8 cellular contexts compared by ENCODE assay signal in genomic region chr3:150703756-150704344, GRCh38. TPM values are rescaled to one million over a fixed set of nuclear protein-coding genes. Genes with fewer than 3 reads are reported as not detected.
DNase-seq lines count a peak whose midpoint lies in the region; ATAC-seq and TF ChIP-seq lines count a peak whose summit lies in the region.

TSS of gene ERICH6 (minus strand) at chr3:150703920. CDS start at chr3:150703898, 22 bp downstream.

- H3K27me3 Mint-ChIP-seq in H9 (ENCODE audit: low read depth): peaks cover 7% of the 10 kb centered on the region

- peak within 1 kb of the TSS; percentile 79 for H3K18ac ChIP-seq in H9 (ENCODE audit: insufficient read length, low read depth, low read length)

- no peak; the same call in 2 of the 3 replicates for TF ChIP-seq CTCF in H9 (conservative IDR thresholded peaks at IDR 0.05)
- peak in 2 of 4 experiments; percentile 43 to 46 for TF ChIP-seq CTCF in gastroesophageal sphincter (IDR thresholded peaks at IDR 0.05)
- TF ChIP-seq CTCF in neutrophil (IDR thresholded peaks at IDR 0.05): peak; percentile 40

- H3K4me1 Mint-ChIP-seq in H9: peaks cover 2 to 3% of the 10 kb centered on the region in 2 experiments; a peak in 2 of 4 replicates

- WGBS in H9 (ENCODE audit: extremely low coverage, insufficient read length, low lambda C conversion rate): no CpG with 5 or more reads among the region's 35 CpGs
- 0% methylated on average over 30 to 32 of the region's 35 CpGs for WGBS in gastroesophageal sphincter (ENCODE audit: low coverage in 1 of 2), 2 donors

- H3K36me3 ChIP-seq in gastroesophageal sphincter: peaks cover 0 to 4% of the 10 kb centered on the region in 2 donors
- no peaks in the 10 kb centered on the region for H3K36me3 ChIP-seq in neutrophil

- no peak within 1 kb of the TSS for H3K4ac ChIP-seq in H9 (ENCODE audit: low read depth, low read length)

- no peaks in the 10 kb centered on the region for H4K20me1 ChIP-seq in H9 (ENCODE audit: control insufficient read depth, insufficient read depth, insufficient read length)

- H2BK5ac ChIP-seq in H9 (ENCODE audit: insufficient read length, low read length): no peak within 1 kb of the TSS

- H3K4me3 Mint-ChIP-seq in H9: peak within 1 kb of the TSS; percentile 84 to 86

- peak within 1 kb of the TSS; percentile 60 for H3K4me2 ChIP-seq in H9 (ENCODE audit: insufficient read depth, insufficient read length, low read length)

- peak; percentile 99 for ATAC-seq in gastroesophageal sphincter

- no peak for TF ChIP-seq EP300 in gastroesophageal sphincter (IDR thresholded peaks at IDR 0.05)

- peaks cover 2 to 7% of the 10 kb centered on the region in 2 experiments; a peak in 3 of 5 replicates for H3K9me3 Mint-ChIP-seq in H9

- no peak within 1 kb of the TSS for H2BK15ac ChIP-seq in H9 (ENCODE audit: low read depth, low read length)

- no peak within 1 kb of the TSS for H4K91ac ChIP-seq in H9 (ENCODE audit: insufficient read length, low read depth, low read length)

- peak within 1 kb of the TSS; percentile 60 to 95 (median 67); a peak in 5 of 7 replicates for H3K27ac Mint-ChIP-seq in H9

- H3K23me2 ChIP-seq in H9 (ENCODE audit: insufficient read length, low read depth, low read length, poor library complexity, severe bottlenecking): peaks cover 10% of the 10 kb centered on the region

- peak within 1 kb of the TSS; percentile 61 for H2AFZ ChIP-seq in H9 (ENCODE audit: low read length)

- H3K36me3 Mint-ChIP-seq in H9 (ENCODE audit: insufficient read depth in 1 of 3, low read depth in 3 of 3): peaks cover 2 to 11% (median 4%) of the 10 kb centered on the region in 3 experiments; a peak in 3 of 7 replicates

- H3K14ac ChIP-seq in H9 (ENCODE audit: insufficient read depth, low read length): peak within 1 kb of the TSS; percentile 76; the same call in 1 of the 2 replicates

- H3K9ac ChIP-seq in H9 (ENCODE audit: extremely low read depth, insufficient read length, low read length): peak within 1 kb of the TSS; percentile 60

- H3K4me3 ChIP-seq in gastroesophageal sphincter: peak within 1 kb of the TSS; percentile 45 to 63
- H3K4me3 ChIP-seq in neutrophil (ENCODE audit: low read depth in 1 of 2, low read length in 1 of 2): peak within 1 kb of the TSS; percentile 75 to 76

- H3K4me1 ChIP-seq in H9 (ENCODE audit: insufficient read depth, low read length): no peaks in the 10 kb centered on the region
- H3K4me1 ChIP-seq in gastroesophageal sphincter: peaks cover 0 to 26% (median 0%) of the 10 kb centered on the region in 3 donors
- peaks cover 4 to 8% of the 10 kb centered on the region in 2 experiments for H3K4me1 ChIP-seq in neutrophil (ENCODE audit: control insufficient read depth in 1 of 2, insufficient read depth in 1 of 2, low read depth in 1 of 2, low read length in 1 of 2)

- H3K23ac ChIP-seq in H9 (ENCODE audit: insufficient read length, low read depth, low read length): no peak within 1 kb of the TSS

- H3K27me3 ChIP-seq in H9 (ENCODE audit: insufficient read depth, low read length) (no peaks in the 10 kb centered on the region), gastroesophageal sphincter (no peaks in the 10 kb centered on the region), neutrophil (peaks cover 22% of the 10 kb centered on the region)

- no peak within 1 kb of the TSS for H3K56ac ChIP-seq in H9 (ENCODE audit: insufficient read length, low read depth, low read length)

- no peak within 1 kb of the TSS for H3T11ph ChIP-seq in H9 (ENCODE audit: low read length)

- H3K27ac ChIP-seq in H9 (ENCODE audit: insufficient read length, low read depth, low read length) (no peak within 1 kb of the TSS), gastroesophageal sphincter (peak within 1 kb of the TSS; percentile 44 to 88 (median 82)), neutrophil (peak within 1 kb of the TSS; percentile 74)

- DNase-seq in GF-D8 (lab: John Stamatoyannopoulos, UW) (peak; percentile 62), H9 (peak; percentile 94), M059J (ENCODE audit: low read depth) (peak; percentile 95), SIG-M5 (lab: John Stamatoyannopoulos, UW) (peak; percentile 11), superior temporal gyrus (ENCODE audit: extremely low spot score) (peak; percentile 84)
- peak; percentile 22 to 60 (median 50) for DNase-seq in activated naive CD4-positive, alpha-beta T cell (lab: John Stamatoyannopoulos, UW)

- no peak within 1 kb of the TSS for H2BK12ac ChIP-seq in H9 (ENCODE audit: insufficient read length, low read depth, low read length)

- H2BK20ac ChIP-seq in H9 (ENCODE audit: low read depth, low read length, poor library complexity, severe bottlenecking): no peak within 1 kb of the TSS

- H4K8ac ChIP-seq in H9 (replicated peaks; ENCODE audit: insufficient read length, low read depth, low read length): no peak within 1 kb of the TSS

- no peak within 1 kb of the TSS for H2AK5ac ChIP-seq in H9 (ENCODE audit: insufficient read length, low read length)

- H3K79me1 ChIP-seq in H9 (ENCODE audit: insufficient read depth, low read depth, low read length, poor library complexity, severe bottlenecking): no peaks in the 10 kb centered on the region

- H4K5ac ChIP-seq in H9 (ENCODE audit: insufficient read length, low read depth, low read length): no peak within 1 kb of the TSS

- H2BK120ac ChIP-seq in H9 (ENCODE audit: low read depth, low read length, poor library complexity, severe bottlenecking): no peak within 1 kb of the TSS

- TF ChIP-seq POLR2A in gastroesophageal sphincter (IDR thresholded peaks at IDR 0.05): peak; percentile 14 to 46

- H3K9me3 ChIP-seq in H9 (ENCODE audit: control insufficient read depth, low read depth, low read length): no peaks in the 10 kb centered on the region
- no peaks in the 10 kb centered on the region for H3K9me3 ChIP-seq in gastroesophageal sphincter
- H3K9me3 ChIP-seq in neutrophil: no peaks in the 10 kb centered on the region

- H3K79me2 ChIP-seq in H9 (ENCODE audit: insufficient read depth, low read length): no peaks in the 10 kb centered on the region

RNA-seq across cellular contexts. Expression of gene ERICH6, which starts in this region (rescaled TPM):
- total RNA-seq in H9 (2021): not detected in 2 replicates
- 0.07 TPM in 1 of 2 replicates, not detected in the other for total RNA-seq in M059J (2014; rRNA removed; shearing (Covaris generic))
- not detected for total RNA-seq in gastroesophageal sphincter

Comparison
In these comparisons a context has a peak if more than half of its experiments do, and no peak if none do; other contexts are left out.
1. Peak in DNase-seq, H3K9ac ChIP-seq and H3K4me2 ChIP-seq in H9; RNA of the gene not detected or under 1 TPM.
2. Peak in DNase-seq in M059J; RNA of the gene not detected or under 1 TPM.
3. Peak in ATAC-seq, H3K4me3 ChIP-seq and H3K27ac ChIP-seq in gastroesophageal sphincter; RNA of the gene not detected or under 1 TPM.
4. DNase-seq: peak in every context shown above with its lines; median percentile 95 in M059J; 94 in H9; 84 in superior temporal gyrus; 62 in GF-D8; 50 in activated naive CD4-positive, alpha-beta T cell; 11 in SIG-M5.